Comparison of ENCODE assay signal across 7 cellular contexts in genomic region chr4:60201052-60201673, GRCh38.
A peak's percentile ranks its signal among the peaks of the same experiment; 100 is the strongest.
DNase-seq lines count a peak whose midpoint lies in the region; ATAC-seq, FAIRE-seq and TF ChIP-seq lines count a peak whose summit lies in the region.

No MANE protein-coding gene starts in this region.

- no peak for FAIRE-seq in bronchial epithelial cell (lab: Jason Lieb, UNC)

- no peaks in the 10 kb centered on the region for H3K27me3 ChIP-seq in PC-3 (ENCODE audit: low read length)
- H3K27me3 ChIP-seq in bronchial epithelial cell (ENCODE audit: control insufficient read depth, insufficient read depth, low read length) = no peaks in the 10 kb centered on the region
- no peaks in the 10 kb centered on the region for H3K27me3 ChIP-seq in right lobe of liver
- H3K27me3 ChIP-seq in thyroid gland = no peaks in the 10 kb centered on the region

- no peak overlapping the region for H2AFZ ChIP-seq in PC-3 (ENCODE audit: low read length)

- H3K9me3 ChIP-seq in PC-3 (ENCODE audit: low read length) (no peaks in the 10 kb centered on the region), right lobe of liver (no peaks in the 10 kb centered on the region), thyroid gland (no peaks in the 10 kb centered on the region)

- TF ChIP-seq POLR2A in right lobe of liver (IDR thresholded peaks at IDR 0.05) (no peak), thyroid gland (IDR thresholded peaks at IDR 0.05) (no peak)

- H3K36me3 ChIP-seq in PC-3 (ENCODE audit: low read depth, low read length) = no peaks in the 10 kb centered on the region
- no peaks in the 10 kb centered on the region for H3K36me3 ChIP-seq in bronchial epithelial cell (ENCODE audit: control insufficient read depth, insufficient read depth, low read length)
- no peaks in the 10 kb centered on the region for H3K36me3 ChIP-seq in right lobe of liver
- no peaks in the 10 kb centered on the region for H3K36me3 ChIP-seq in thyroid gland

- H3F3A ChIP-seq in PC-3 (ENCODE audit: low read length, unreplicated experiment) = no peaks in the 10 kb centered on the region

- CTCF ChIA-PET in PC-3 (lab: Charles Lee) = no interaction called here

- DNase-seq in GF-D8 (lab: John Stamatoyannopoulos, UW) = peak; percentile 10
- peak; percentile 29 for DNase-seq in HS-5 (ENCODE audit: low read depth)
- DNase-seq in PC-3 = peak; percentile 82
- peak; percentile 43 for DNase-seq in bronchial epithelial cell (ENCODE audit: low read depth)
- DNase-seq in right lobe of liver = peak in 1 of 3 donors; percentile 37
- DNase-seq in thyroid gland = peak; percentile 21 to 27

- no peaks in the 10 kb centered on the region for H3K9me2 ChIP-seq in PC-3 (replicated peaks; ENCODE audit: low read length)

- H3K4me1 ChIP-seq in PC-3 (ENCODE audit: insufficient read depth, low read length) (no peaks in the 10 kb centered on the region), right lobe of liver (no peaks in the 10 kb centered on the region), thyroid gland (no peaks in the 10 kb centered on the region)

- H3K79me2 ChIP-seq in PC-3 (ENCODE audit: low read length) = no peaks in the 10 kb centered on the region

- no TSS peak for BruUV-seq in PC-3 (replicated peaks; lab: Mats Ljungman, UMichigan)

- no peak overlapping the region for H3K4me2 ChIP-seq in PC-3 (ENCODE audit: low read length)

- TF ChIP-seq CTCF in PC-3 (conservative IDR thresholded peaks at IDR 0.05; ENCODE audit: low read depth, low read length) = peak; percentile 99
- peak; percentile 80 for TF ChIP-seq CTCF in bronchial epithelial cell (IDR thresholded peaks at IDR 0.05; ENCODE audit: insufficient read depth, low read length, severe bottlenecking)
- TF ChIP-seq CTCF in right lobe of liver (IDR thresholded peaks at IDR 0.05) = peak; percentile 77 to 94 (median 90)
- peak in 5 of 6 experiments; percentile 31 to 82 (median 66) for TF ChIP-seq CTCF in thyroid gland (IDR thresholded peaks at IDR 0.05)

- 6% methylated on average over 3 of the region's 3 CpGs for WGBS in right lobe of liver (ENCODE audit: insufficient coverage, low coverage, low lambda C conversion rate, missing lambda C conversion rate)
- WGBS in thyroid gland, 2 donors = 10 to 11% methylated on average over 3 of the region's 3 CpGs

- no peak overlapping the region for H3K27ac ChIP-seq in PC-3 (ENCODE audit: low read length)
- H3K27ac ChIP-seq in right lobe of liver = no peak overlapping the region
- no peak overlapping the region for H3K27ac ChIP-seq in thyroid gland

- intact Hi-C loops in PC-3 (cut with micrococcal nuclease) = loop anchor here (1.0 to 10.0 kb wide), 5 partner anchors 263 to 1689 kb away; no protein-coding TSS in a partner anchor
- intact Hi-C loops in right lobe of liver (cut with DNase I) = no loop called here
- intact Hi-C loops in thyroid gland (cut with DNase I) = no loop called here

- no peaks in the 10 kb centered on the region for H4K20me1 ChIP-seq in PC-3 (ENCODE audit: low read length)

- ATAC-seq in GM19468 (IDR thresholded peaks at IDR 0.05; ENCODE audit: extremely low read depth, unreplicated experiment) (peak; percentile 55), PC-3 (peak; percentile 57), right lobe of liver (peak; percentile 72 to 84 (median 80))

- H3K4me3 ChIP-seq in PC-3 (ENCODE audit: low read length) (no peak overlapping the region), bronchial epithelial cell (ENCODE audit: low read depth, low read length) (no peak overlapping the region), right lobe of liver (no peak overlapping the region), thyroid gland (replicated peaks in 1 of 3) (no peak overlapping the region)

- POLR2A ChIA-PET in PC-3 (lab: Charles Lee; ENCODE audit: unreplicated experiment) = no interaction called here

- H3K9ac ChIP-seq in PC-3 (ENCODE audit: low read length) = no peak overlapping the region
